ENCODE assay signal across 22 cellular contexts in the genomic region with DNA sequence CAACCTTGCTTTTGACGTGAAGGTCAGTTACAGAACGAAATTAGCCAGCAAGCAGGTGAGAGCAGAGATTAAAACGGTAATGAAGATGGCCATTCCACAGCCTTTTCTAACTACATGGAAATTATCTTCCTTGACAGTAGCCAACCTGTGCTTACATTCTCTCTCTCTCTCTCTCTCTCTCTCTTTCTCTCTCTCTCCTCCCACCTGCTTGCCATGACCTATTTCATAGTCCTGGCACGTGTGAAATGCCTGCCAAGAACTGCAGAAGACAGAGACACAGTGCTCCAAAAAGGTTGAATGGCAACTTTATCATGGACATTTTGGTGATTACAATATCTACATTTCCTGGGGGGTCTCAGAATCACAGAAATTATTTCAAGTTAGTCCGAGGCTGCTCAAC. TPM values are rescaled to one million over a fixed set of nuclear protein-coding genes. Genes with fewer than 3 reads are reported as not detected.
"Had no signal": no experiment of that assay in that cellular context is flagged by ENCODE, and none has a peak within 500 bp of the region (broad histone marks: within the 10 kb centered on the region; RNA-seq: fewer than 3 reads in every experiment).

No MANE protein-coding gene starts in this region.

- H3K36me3 ChIP-seq: MG63, SJSA1 had no signal

- H3K27ac ChIP-seq: SJSA1, SK-N-MC had no signal

- H3K9me3 ChIP-seq: MG63, SJSA1 had no signal

- H3K4me3 ChIP-seq: MG63, SJSA1, SK-N-MC had no signal

- DNase-seq: IMR-90, Karpas-422, KG1, MG63, NCI-H1092 treated with DMSO at 0.1 percent for 48 hours, NCI-H1436, NCI-H187, NCI-H2029, NCI-H2081 treated with DMSO at 0.1 percent for 48 hours, NCI-H2171, NCI-H226, NCI-H446, NCI-H510A, NCI-H524 treated with DMSO at 0.1 percent for 48 hours, NCI-H69, NCI-H774, Right ventricle myocardium superior, RPMI8226, SIG-M5, SW 1271 had no signal

- H3K27me3 ChIP-seq: SJSA1 had no signal

RNA-seq across cellular contexts. Expression of a gene that starts 38.5 kb away (rescaled TPM):
- total RNA-seq: IMR-90 had no signal
